7 cellular contexts compared by ENCODE assay signal in the genomic region with DNA sequence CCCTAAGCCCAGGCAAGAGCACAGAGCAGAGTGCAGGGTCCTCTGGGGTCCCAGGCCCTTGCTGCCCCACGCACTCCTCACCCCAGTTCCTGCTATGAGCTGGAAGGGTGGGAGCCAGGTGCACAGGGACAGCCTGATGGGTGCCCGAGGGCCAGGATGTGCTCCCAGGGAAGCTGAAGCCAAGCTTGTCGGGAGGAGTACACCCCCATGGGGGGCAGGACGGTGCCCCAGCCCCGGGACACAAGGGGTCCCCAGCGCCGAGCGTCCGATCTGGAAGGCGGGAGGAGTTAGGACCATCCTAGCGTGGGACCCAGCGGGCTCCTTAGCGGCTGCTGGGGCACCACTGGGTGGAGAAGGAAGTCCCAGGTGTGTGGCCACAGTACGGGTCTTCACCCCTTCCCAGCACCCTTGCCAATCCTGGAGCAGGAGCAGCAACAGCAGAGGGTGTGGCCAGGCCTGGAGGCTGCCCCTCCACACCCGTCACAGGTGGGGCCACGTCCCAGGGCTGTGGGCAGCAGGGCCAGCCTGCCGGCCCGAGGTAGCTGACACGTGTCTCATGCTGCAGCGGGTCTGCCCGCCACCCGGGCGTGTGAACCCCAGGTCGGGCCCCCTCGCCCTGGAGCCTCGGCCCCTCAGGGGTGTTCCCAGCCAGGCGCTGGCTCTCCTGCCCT. TPM values are rescaled to one million over a fixed set of nuclear protein-coding genes. Genes with fewer than 3 reads are reported as not detected.
DNase-seq lines count a peak whose midpoint lies in the region; ATAC-seq and TF ChIP-seq lines count a peak whose summit lies in the region.
"Not testable (repeated sequence)": the region's sequence is repeated elsewhere in the genome, so short reads cannot be mapped to it uniquely, and the experiment has no call there.

No MANE protein-coding gene starts in this region.

- intact Hi-C loops in dorsolateral prefrontal cortex (cut with DNase I), result loop anchor here in 1 of 2 donors (2.0 kb wide), 1 partner anchor 17 kb away; no protein-coding TSS in a partner anchor
- intact Hi-C loops in left cardiac atrium (cut with DNase I), result not testable (repeated sequence)

- not testable (repeated sequence) for H3K9me3 Mint-ChIP-seq in HFFc6

- not testable (repeated sequence) for H3K27me3 Mint-ChIP-seq in HFFc6 (ENCODE audit: insufficient read depth)

- H3K4me3 Mint-ChIP-seq in HFFc6, result not testable (repeated sequence)

- not testable (repeated sequence) for H3K9ac ChIP-seq in rectal smooth muscle tissue (ENCODE audit: low read length)

- TF ChIP-seq CTCF in HFFc6 (IDR thresholded peaks at IDR 0.05); dorsolateral prefrontal cortex (IDR thresholded peaks at IDR 0.05 in 54 of 56, conservative IDR thresholded peaks at IDR 0.05 in 2 of 56; ENCODE audit: low read depth in 1 of 56, partially characterized antibody in 56 of 56); lung (IDR thresholded peaks at IDR 0.05; ENCODE audit: control extremely low read depth, extremely low read depth); thoracic aorta (IDR thresholded peaks at IDR 0.05): not testable (repeated sequence)

- not testable (repeated sequence) for H3K36me3 ChIP-seq in lung (ENCODE audit: control insufficient read depth in 2 of 2, insufficient read depth in 2 of 2, low read length in 2 of 2); rectal smooth muscle tissue (ENCODE audit: control insufficient read depth, insufficient read depth, low read length); thoracic aorta

- H3K4me1 ChIP-seq in lung (ENCODE audit: control insufficient read depth in 2 of 2, insufficient read depth in 2 of 2, low read length in 2 of 2), result peaks cover 8 to 27% of the 10 kb centered on the region in 2 donors
- H3K4me1 ChIP-seq in rectal smooth muscle tissue (ENCODE audit: control insufficient read depth, insufficient read depth, low read length), result peaks cover 40% of the 10 kb centered on the region
- peaks cover 32 to 81% of the 10 kb centered on the region in 2 donors for H3K4me1 ChIP-seq in thoracic aorta (ENCODE audit: control insufficient read depth in 1 of 2, low read depth in 2 of 2)

- WGBS in lung, 2 donors, result 36 to 39% methylated on average over 24 to 25 of the region's 27 CpGs

- H3K27ac Mint-ChIP-seq in HFFc6, result peak overlapping the region; percentile 95

- not testable (repeated sequence) for H3K27me3 ChIP-seq in dorsolateral prefrontal cortex; lung (ENCODE audit: control insufficient read depth, insufficient read depth); rectal smooth muscle tissue (ENCODE audit: control insufficient read depth, insufficient read depth, low read length); thoracic aorta (replicated peaks; ENCODE audit: insufficient read depth)

- peaks cover 51% of the 10 kb centered on the region for H3K4me1 Mint-ChIP-seq in HFFc6 (ENCODE audit: low read depth)

- peak; percentile 10 for ATAC-seq in SK-N-SH treated with all-trans-retinoic acid at 6 μM for 48 hours
- peak; percentile 3 to 9 for ATAC-seq in left cardiac atrium
- ATAC-seq in lung (ENCODE audit: insufficient read depth, low FRiP score); thoracic aorta (ENCODE audit: insufficient number of reproducible peaks, low FRiP score, low read depth): not testable (repeated sequence)

- H3K4me3 ChIP-seq in dorsolateral prefrontal cortex, result peak overlapping the region in 35 of 59 donors; percentile 22 to 61 (median 48)
- not testable (repeated sequence) for H3K4me3 ChIP-seq in lung
- H3K4me3 ChIP-seq in rectal smooth muscle tissue (ENCODE audit: low read length), result peak overlapping the region; percentile 32
- H3K4me3 ChIP-seq in thoracic aorta, result peak overlapping the region; percentile 73

- H3K36me3 Mint-ChIP-seq in HFFc6 (ENCODE audit: low read depth), result not testable (repeated sequence)

- H3K27ac ChIP-seq in dorsolateral prefrontal cortex, result peak overlapping the region in 58 of 59 donors; percentile 59 to 98 (median 95)
- peak overlapping the region; percentile 82 to 91 for H3K27ac ChIP-seq in lung (ENCODE audit: low read depth in 1 of 2, low read length in 1 of 2)
- H3K27ac ChIP-seq in rectal smooth muscle tissue (ENCODE audit: low read depth, low read length), result peak overlapping the region; percentile 98
- peak overlapping the region; percentile 95 to 100 for H3K27ac ChIP-seq in thoracic aorta

- not testable (repeated sequence) for H3K9me3 ChIP-seq in lung (ENCODE audit: control insufficient read depth in 2 of 2, insufficient read depth in 1 of 2, low read length in 1 of 2); thoracic aorta

- DNase-seq in HFFc6; dorsolateral prefrontal cortex; left cardiac atrium; lung (ENCODE audit: low spot score); thoracic aorta (ENCODE audit: low spot score): not testable (repeated sequence)

RNA-seq across cellular contexts. Expression of gene PKD1, which starts 11.9 kb away (rescaled TPM):
- total RNA-seq in HFFc6 (2021; fragmentation: NEBNext Ultra II Directional; extraction: Animal tissue kit (Norgen Biotek cat#: 25700)), result 100 to 1,000 TPM in 1 of 6 experiments, 10 to 100 TPM in 5; 77.9 to 118 (median 82.5) TPM
- total RNA-seq in dorsolateral prefrontal cortex (100 to 1,000 TPM; 194 to 567 (median 327) TPM), left cardiac atrium (100 to 1,000 TPM in 1 of 2 donors, 10 to 100 TPM in 1; 82.2 to 104 TPM), lung (100 to 1,000 TPM in 1 of 2 donors, 10 to 100 TPM in 1; 82.9 to 128 TPM), thoracic aorta (1,000 to 10,000 TPM in 1 of 2 donors, 100 to 1,000 TPM in 1; 838 to 1,071 TPM)
- polyA plus RNA-seq in lung, result 10 to 100 TPM; 39.1 to 46.3 TPM

RNA-seq across cellular contexts. Expression of gene RAB26, which starts 24.6 kb away (rescaled TPM):
- total RNA-seq in HFFc6 (2021; fragmentation: NEBNext Ultra II Directional; extraction: Animal tissue kit (Norgen Biotek cat#: 25700)), result 1 to 10 TPM in 1 of 6 experiments, under 1 TPM in 5; 0.31 to 1.2 (median 0.65) TPM
- total RNA-seq in dorsolateral prefrontal cortex, result 10 to 100 TPM; 19.4 to 82.0 (median 54.8) TPM
- total RNA-seq in left cardiac atrium, result under 1 TPM; 0.81 to 0.88 TPM
- under 1 TPM; 0.48 to 0.95 TPM for total RNA-seq in lung
- polyA plus RNA-seq in lung, result 1 to 10 TPM in 1 of 2 donors, under 1 TPM in 1; 0.30 to 1.0 TPM
- total RNA-seq in thoracic aorta, result not detected

RNA-seq across cellular contexts. Expression of gene TRAF7, which starts 31.7 kb away (rescaled TPM):
- total RNA-seq in HFFc6 (2021; fragmentation: NEBNext Ultra II Directional; extraction: Animal tissue kit (Norgen Biotek cat#: 25700)), result 10 to 100 TPM; 81.4 to 88.3 (median 85.3) TPM
- total RNA-seq in dorsolateral prefrontal cortex, result 10 to 100 TPM; 26.2 to 67.2 (median 41.0) TPM
- 10 to 100 TPM; 31.1 to 34.9 TPM for total RNA-seq in left cardiac atrium
- 10 to 100 TPM; 33.4 to 74.2 TPM for total RNA-seq in lung
- polyA plus RNA-seq in lung, result 10 to 100 TPM; 44.8 to 51.9 TPM
- 10 to 100 TPM; 34.1 to 54.8 TPM for total RNA-seq in thoracic aorta

Comparison
In these comparisons a context has a peak if more than half of its experiments do, and no peak if none do; other contexts are left out.
1. RNA of gene RAB26, which starts 24.6 kb away (total RNA-seq): 19.4 to 82.0 TPM in dorsolateral prefrontal cortex; 0.48 to 0.95 TPM in lung, 0.81 to 0.88 TPM in left cardiac atrium, 0.31 to 1.2 TPM in HFFc6 and not detected in thoracic aorta; every median in the first group is over 4 times any median in the second.
2. Peak in every context shown above with its lines, with median percentiles within 50 percentile points of each other: H3K27ac ChIP-seq.